Comparison of ENCODE assay signal across 1 cellular context in the genomic region with DNA sequence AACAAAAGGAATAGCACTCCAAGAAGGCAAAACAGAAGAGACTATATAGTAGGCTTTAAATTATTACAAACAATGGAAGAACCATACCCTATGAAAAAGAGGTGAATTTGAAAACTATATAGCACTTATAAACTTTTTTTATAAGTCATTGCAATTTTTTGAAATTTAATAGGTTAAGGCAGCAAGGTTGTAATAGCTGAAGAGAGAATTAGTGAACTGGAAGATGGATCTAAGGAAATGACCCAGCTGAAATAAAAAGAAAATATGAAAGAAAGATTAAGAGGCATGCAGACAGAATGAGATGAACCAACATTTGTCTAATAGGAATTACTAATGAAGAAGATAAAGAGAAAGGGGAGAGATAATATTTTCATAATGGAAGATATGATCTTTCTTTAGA.
TF ChIP-seq lines count a peak whose summit lies in the region.

No MANE protein-coding gene starts in this region.

TF ChIP-seq in HepG2, 621 proteins besides CTCF, POLR2A, EP300 and RAD21:
- TF ChIP-seq, protein P1, sequence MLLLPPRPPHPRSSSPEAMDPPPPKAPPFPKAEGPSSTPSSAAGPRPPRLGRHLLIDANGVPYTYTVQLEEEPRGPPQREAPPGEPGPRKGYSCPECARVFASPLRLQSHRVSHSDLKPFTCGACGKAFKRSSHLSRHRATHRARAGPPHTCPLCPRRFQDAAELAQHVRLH (CRISPR knock-in tag; IDR thresholded peaks at IDR 0.05; ENCODE audit: borderline replicate concordance, low read depth) = no peak
- TF ChIP-seq ZFP82 (CRISPR knock-in tag; IDR thresholded peaks at IDR 0.05; ENCODE audit: borderline replicate concordance) = peak; percentile 99
